Comparison of ENCODE assay signal across 8 cellular contexts in the genomic region with DNA sequence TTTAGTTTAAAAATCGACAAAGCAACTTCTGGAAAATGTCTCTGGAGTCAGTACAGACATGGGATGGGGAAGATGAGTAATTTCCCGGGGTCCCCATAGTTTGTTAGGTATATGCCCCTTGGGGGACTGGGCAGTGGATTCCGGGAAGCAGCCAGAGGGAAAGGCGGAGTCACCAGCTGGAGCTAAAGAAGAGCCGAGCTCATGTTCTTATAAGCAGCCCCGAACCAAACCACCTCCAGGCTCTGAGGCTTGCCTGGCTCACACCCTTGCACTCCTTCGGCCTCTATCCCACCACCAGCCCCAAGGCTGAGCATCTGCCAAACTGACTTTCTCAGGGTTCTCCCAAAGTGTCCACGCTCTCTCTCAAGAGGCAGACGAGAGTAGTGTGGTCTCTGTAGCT.
"Had no signal": no experiment of that assay in that cellular context is flagged by ENCODE, and none has a peak within 500 bp of the region (broad histone marks: within the 10 kb centered on the region; RNA-seq: fewer than 3 reads in every experiment).

No MANE protein-coding gene starts in this region.

- H3K4me3 ChIP-seq: K562 had no signal

- FAIRE-seq: HepG2, HTR-8/SVneo, K562 had no signal

- H3K27ac Mint-ChIP-seq: IgD-negative memory B cell had no signal

- H3K4me3 Mint-ChIP-seq: IgD-negative memory B cell had no signal

- H3K36me3 Mint-ChIP-seq: IgD-negative memory B cell had no signal

- H3K4me1 Mint-ChIP-seq: IgD-negative memory B cell had no signal

- H3K27ac ChIP-seq: HL-60 had no signal

- DNase-seq: IMR-90, KBM-7, KG1 had no signal

- ATAC-seq: HepG2, K562 had no signal
